8 cellular contexts compared by ENCODE assay signal in genomic region chr6:143061597-143062385, GRCh38. TPM values are rescaled to one million over a fixed set of nuclear protein-coding genes. Genes with fewer than 3 reads are reported as not detected.
DNase-seq lines count a peak whose midpoint lies in the region; ATAC-seq, FAIRE-seq and TF ChIP-seq lines count a peak whose summit lies in the region.

No MANE protein-coding gene starts in this region.

- peak overlapping the region; percentile 98 for H3K27ac Mint-ChIP-seq in CD4-positive, alpha-beta T cell
- H3K27ac Mint-ChIP-seq in activated naive CD8-positive, alpha-beta T cell treated with anti-CD3 and anti-CD28 coated beads, Interleukin-2, amount 10 ng/mL, durations not matched to agents 7 days and 5 days = peak overlapping the region; percentile 93

- H3K4me1 ChIP-seq in kidney (ENCODE audit: control insufficient read depth in 1 of 2, insufficient read depth in 1 of 2, low read depth in 1 of 2, low read length in 2 of 2) (peaks cover 11 to 19% of the 10 kb centered on the region in 2 donors), suprapubic skin (peaks cover 18% of the 10 kb centered on the region), A673 (ENCODE audit: insufficient read depth, low read length, poor library complexity, severe bottlenecking) (no peaks in the 10 kb centered on the region)

- intact Hi-C loops in CD4-positive, alpha-beta T cell (cut with DNase I, micrococcal nuclease) = loop anchor here (5.0 to 10.0 kb wide), 3 partner anchors 114 to 917 kb away; partner anchors contain the start of genes HIVEP2 (in 1 of the 2), LTV1 (in 1 of the 2), NMBR (in 1 of the 2) and VTA1 (in 1 of the 2)
- intact Hi-C loops in kidney (cut with DNase I) (no loop called here), A673 (cut with micrococcal nuclease; ENCODE audit: unreplicated experiment) (no loop called here)

- H3K4me3 ChIP-seq in kidney (ENCODE audit: low read length in 2 of 2) = peak overlapping the region; percentile 74 to 91
- H3K4me3 ChIP-seq in suprapubic skin = peak overlapping the region; percentile 68
- no peak overlapping the region for H3K4me3 ChIP-seq in A673 (ENCODE audit: low read depth, low read length, poor library complexity, severe bottlenecking)

- peaks cover 28% of the 10 kb centered on the region for H3K4me1 Mint-ChIP-seq in CD4-positive, alpha-beta T cell (ENCODE audit: low read depth)
- H3K4me1 Mint-ChIP-seq in activated naive CD8-positive, alpha-beta T cell treated with anti-CD3 and anti-CD28 coated beads, Interleukin-2, amount 10 ng/mL, durations not matched to agents 7 days and 5 days = peaks cover 25% of the 10 kb centered on the region

- no peaks in the 10 kb centered on the region for H3K9me3 Mint-ChIP-seq in CD4-positive, alpha-beta T cell
- peaks cover 1% of the 10 kb centered on the region for H3K9me3 Mint-ChIP-seq in activated naive CD8-positive, alpha-beta T cell treated with anti-CD3 and anti-CD28 coated beads, Interleukin-2, amount 10 ng/mL, durations not matched to agents 7 days and 5 days

- no peak for ATAC-seq in CD4-positive, alpha-beta T cell (ENCODE audit: poor library complexity)
- ATAC-seq in HG02759 (IDR thresholded peaks at IDR 0.05; ENCODE audit: unreplicated experiment) = peak; percentile 16
- no peak for ATAC-seq in activated naive CD8-positive, alpha-beta T cell treated with anti-CD3 and anti-CD28 coated beads, Interleukin-2, amount 10 ng/mL, durations not matched to agents 7 days and 5 days (ENCODE audit: low read depth)
- no peak for ATAC-seq in GM19452 (IDR thresholded peaks at IDR 0.05; ENCODE audit: unreplicated experiment)

- no peaks in the 10 kb centered on the region for H3K27me3 ChIP-seq in CD4-positive, alpha-beta T cell (ENCODE audit: control insufficient read depth, insufficient read depth, low read length)
- H3K27me3 ChIP-seq in suprapubic skin = no peaks in the 10 kb centered on the region
- H3K27me3 ChIP-seq in A673 (replicated peaks; ENCODE audit: insufficient read depth, low read depth, low read length, poor library complexity) = no peaks in the 10 kb centered on the region

- CTCF ChIA-PET in CD4-positive, alpha-beta T cell (lab: Charles Lee) = interaction anchor here (1.1 kb wide), 1 partner anchor 37 kb away, joined by 3 read pairs; no protein-coding TSS in a partner anchor
- CTCF ChIA-PET in A673 (lab: Charles Lee) = no interaction called here

- POLR2A ChIA-PET in CD4-positive, alpha-beta T cell (lab: Charles Lee) = interaction anchor here (0.6 to 0.7 kb wide), 2 partner anchors 11 to 186 kb away, joined by 3 read pairs; no protein-coding TSS in a partner anchor
- POLR2A ChIA-PET in activated naive CD8-positive, alpha-beta T cell treated with anti-CD3 and anti-CD28 coated beads, Interleukin-2, amount 10 ng/mL, durations not matched to agents 7 days and 5 days (lab: Charles Lee) = interaction anchor here (0.7 kb wide), 2 partner anchors 149 to 1512 kb away, joined by 3 read pairs; no protein-coding TSS in a partner anchor
- POLR2A ChIA-PET in A673 (lab: Charles Lee; ENCODE audit: low non-redundant PET) = no interaction called here

- no peak for TF ChIP-seq EP300 in suprapubic skin (IDR thresholded peaks at IDR 0.05)

- 68% methylated on average over 3 of the region's 3 CpGs for WGBS in suprapubic skin

- H3K27ac ChIP-seq in CD4-positive, alpha-beta T cell (ENCODE audit: low read depth, low read length) = no peak overlapping the region
- peak overlapping the region in 1 of 2 donors; percentile 23 for H3K27ac ChIP-seq in kidney (ENCODE audit: low read depth in 2 of 2, low read length in 2 of 2)
- H3K27ac ChIP-seq in suprapubic skin = peak overlapping the region; percentile 89
- no peak overlapping the region for H3K27ac ChIP-seq in A673 (ENCODE audit: low read depth, low read length, poor library complexity, severe bottlenecking)

- H3K4me3 Mint-ChIP-seq in CD4-positive, alpha-beta T cell = peak overlapping the region; percentile 97
- peak overlapping the region; percentile 91 for H3K4me3 Mint-ChIP-seq in activated naive CD8-positive, alpha-beta T cell treated with anti-CD3 and anti-CD28 coated beads, Interleukin-2, amount 10 ng/mL, durations not matched to agents 7 days and 5 days

- no TSS peak for BruUV-seq in A673 (replicated peaks; lab: Mats Ljungman, UMichigan)

- no peaks in the 10 kb centered on the region for H3K9me3 ChIP-seq in CD4-positive, alpha-beta T cell (ENCODE audit: control insufficient read depth, low read length)
- H3K9me3 ChIP-seq in kidney (ENCODE audit: control insufficient read depth in 1 of 2, low read length in 2 of 2) (no peaks in the 10 kb centered on the region), suprapubic skin (no peaks in the 10 kb centered on the region), A673 (ENCODE audit: low read depth, low read length, poor library complexity, severe bottlenecking) (no peaks in the 10 kb centered on the region)

- peaks cover 19% of the 10 kb centered on the region for H3K36me3 Mint-ChIP-seq in CD4-positive, alpha-beta T cell (ENCODE audit: low read depth)
- H3K36me3 Mint-ChIP-seq in activated naive CD8-positive, alpha-beta T cell treated with anti-CD3 and anti-CD28 coated beads, Interleukin-2, amount 10 ng/mL, durations not matched to agents 7 days and 5 days = peaks cover 4% of the 10 kb centered on the region

- H3K36me3 ChIP-seq in kidney (ENCODE audit: control insufficient read depth in 1 of 2, insufficient read depth in 2 of 2, low read length in 2 of 2) = no peaks in the 10 kb centered on the region
- no peaks in the 10 kb centered on the region for H3K36me3 ChIP-seq in suprapubic skin
- no peaks in the 10 kb centered on the region for H3K36me3 ChIP-seq in A673 (ENCODE audit: insufficient read depth, low read length, poor library complexity, severe bottlenecking)

- no peaks in the 10 kb centered on the region for H3K27me3 Mint-ChIP-seq in CD4-positive, alpha-beta T cell
- H3K27me3 Mint-ChIP-seq in activated naive CD8-positive, alpha-beta T cell treated with anti-CD3 and anti-CD28 coated beads, Interleukin-2, amount 10 ng/mL, durations not matched to agents 7 days and 5 days = no peaks in the 10 kb centered on the region

- H3K9ac ChIP-seq in kidney (ENCODE audit: low read length in 2 of 2) = peak overlapping the region; percentile 57 to 81

- no peak for TF ChIP-seq CTCF in CD4-positive, alpha-beta T cell (IDR thresholded peaks at IDR 0.05)
- no peak for TF ChIP-seq CTCF in kidney (IDR thresholded peaks at IDR 0.05; ENCODE audit: borderline replicate concordance, extremely low read depth, insufficient read depth)
- no peak for TF ChIP-seq CTCF in suprapubic skin (IDR thresholded peaks at IDR 0.05)
- TF ChIP-seq CTCF in A673 (conservative IDR thresholded peaks at IDR 0.05; ENCODE audit: low read depth, low read length) = no peak

- DNase-seq in CD4-positive, alpha-beta T cell = no peak
- DNase-seq in activated naive CD8-positive, alpha-beta T cell treated with anti-CD3 and anti-CD28 coated beads, Interleukin-2, amount 10 ng/mL, durations not matched to agents 7 days and 5 days = no peak
- DNase-seq in kidney (no peak), suprapubic skin (ENCODE audit: low spot score in 2 of 2) (no peak), NCI-H1092 (lab: John Stamatoyannopoulos, UW) (no peak), A673 (ENCODE audit: low spot score) (no peak)

- no peak for FAIRE-seq in kidney (lab: Jason Lieb, UNC)

- no peak for TF ChIP-seq POLR2A in suprapubic skin (IDR thresholded peaks at IDR 0.05)

RNA-seq across cellular contexts. Expression of gene AIG1, which starts 1.1 kb away (rescaled TPM):
- 1 to 10 TPM; 7.4 to 8.4 TPM for total RNA-seq in CD4-positive, alpha-beta T cell
- total RNA-seq in activated naive CD8-positive, alpha-beta T cell treated with anti-CD3 and anti-CD28 coated beads, Interleukin-2, amount 10 ng/mL, durations not matched to agents 7 days and 5 days = 10 to 100 TPM; 14.2 to 14.6 TPM
- total RNA-seq in kidney = 57.3 TPM
- 146 TPM for polyA plus RNA-seq in kidney (ENCODE audit: insufficient read depth, low read depth, low replicate concordance)
- 10 to 100 TPM; 14.5 to 22.1 (median 19.7) TPM for total RNA-seq in suprapubic skin
- total RNA-seq in A673 (2021) = 2.2 and 4.1 TPM in 2 replicates

Comparison
In these comparisons a context has a peak if more than half of its experiments do, and no peak if none do; other contexts are left out.
1. intact Hi-C loops: an anchor here in CD4-positive, alpha-beta T cell (5.0 to 10.0 kb wide); none called in kidney and A673.